In genomic region chr17:82890926-82891678, GRCh38 we compare ENCODE assay signal across 19 cellular contexts. TPM values are rescaled to one million over a fixed set of nuclear protein-coding genes. Genes with fewer than 3 reads are reported as not detected.
DNase-seq lines count a peak whose midpoint lies in the region; ATAC-seq and TF ChIP-seq lines count a peak whose summit lies in the region.
"Had no signal": no experiment of that assay in that cellular context is flagged by ENCODE, and none has a peak within 500 bp of the region (broad histone marks: within the 10 kb centered on the region; RNA-seq: fewer than 3 reads in every experiment).

No MANE protein-coding gene starts in this region.

- POLR2A ChIA-PET in naive thymus-derived CD8-positive, alpha-beta T cell (lab: Charles Lee): no interaction called here

- H3K4me1 Mint-ChIP-seq in naive thymus-derived CD8-positive, alpha-beta T cell: peaks cover 22 to 64% (median 42%) of the 10 kb centered on the region in 4 donors

- TF ChIP-seq CTCF in heart left ventricle (IDR thresholded peaks at IDR 0.05): no peak
- no peak for TF ChIP-seq CTCF in upper lobe of left lung (IDR thresholded peaks at IDR 0.05)

- peak overlapping the region; percentile 60 for H3K9ac ChIP-seq in adipocyte (ENCODE audit: low read length)

- no peak for TF ChIP-seq POLR2A in heart left ventricle (IDR thresholded peaks at IDR 0.05)
- no peak for TF ChIP-seq POLR2A in upper lobe of left lung (IDR thresholded peaks at IDR 0.05)

- ATAC-seq in heart left ventricle (peak in 1 of 4 donors; percentile 5), left ventricle myocardium superior (no peak), upper lobe of left lung (ENCODE audit: low FRiP score in 2 of 2) (no peak)
- no peak for ATAC-seq in naive thymus-derived CD8-positive, alpha-beta T cell

- intact Hi-C loops in heart left ventricle (cut with DNase I): no loop called here
- intact Hi-C loops in left ventricle myocardium superior (cut with micrococcal nuclease): no loop called here

- H3K27me3 ChIP-seq in heart left ventricle: no peaks in the 10 kb centered on the region
- H3K27me3 ChIP-seq in adipocyte (replicated peaks; ENCODE audit: control insufficient read depth, insufficient read depth, low read length): no peaks in the 10 kb centered on the region
- no peaks in the 10 kb centered on the region for H3K27me3 ChIP-seq in upper lobe of left lung
- H3K27me3 ChIP-seq: adrenal gland, testis had no signal

- DNase-seq in heart left ventricle (peak in 2 of 5 donors; percentile 25 to 55), left ventricle myocardium superior (no peak), adipocyte (ENCODE audit: low read depth) (no peak), upper lobe of left lung (peak in 1 of 2 donors; percentile 67), GM03348 (ENCODE audit: low spot score) (no peak), NOMO-1 treated with dmso at 0.1 percent for 144 hours (lab: John Stamatoyannopoulos, UW; ENCODE audit: unreplicated experiment) (no peak), activated gamma-delta T cell treated with Interleukin-2 at 50 U/mL for 16 hours (no peak)
- DNase-seq in naive thymus-derived CD8-positive, alpha-beta T cell: no peak
- DNase-seq: activated CD4-positive, alpha-beta T cell treated with anti-CD3 and anti-CD28 coated beads for 1 hour; adrenal gland; cerebellar nuclear complex; DMS53; midbrain; MM.1S; testis had no signal

- no peaks in the 10 kb centered on the region for H3K9me3 Mint-ChIP-seq in naive thymus-derived CD8-positive, alpha-beta T cell

- peak overlapping the region; percentile 39 to 92 (median 80) for H3K27ac Mint-ChIP-seq in naive thymus-derived CD8-positive, alpha-beta T cell

- peak overlapping the region in 5 of 10 donors; percentile 12 to 71 (median 41) for H3K4me3 Mint-ChIP-seq in naive thymus-derived CD8-positive, alpha-beta T cell

- peaks cover 2 to 62% (median 43%) of the 10 kb centered on the region in 12 donors for H3K4me1 ChIP-seq in heart left ventricle
- peaks cover 26% of the 10 kb centered on the region for H3K4me1 ChIP-seq in adipocyte (ENCODE audit: control insufficient read depth, insufficient read depth, low read length)
- H3K4me1 ChIP-seq in upper lobe of left lung: peaks cover 22 to 59% (median 42%) of the 10 kb centered on the region in 4 donors

- H3K27me3 Mint-ChIP-seq in naive thymus-derived CD8-positive, alpha-beta T cell: no peaks in the 10 kb centered on the region

- no peak for TF ChIP-seq EP300 in upper lobe of left lung (IDR thresholded peaks at IDR 0.05)

- H3K36me3 ChIP-seq in heart left ventricle: peaks cover 0 to 41% (median 5%) of the 10 kb centered on the region in 9 donors
- no peaks in the 10 kb centered on the region for H3K36me3 ChIP-seq in adipocyte (ENCODE audit: control insufficient read depth, insufficient read depth, low read length, severe bottlenecking)
- H3K36me3 ChIP-seq in upper lobe of left lung: peaks cover 0 to 26% (median 11%) of the 10 kb centered on the region in 4 donors

- peak overlapping the region in 1 of 12 donors; percentile 15 for H3K4me3 ChIP-seq in heart left ventricle
- H3K4me3 ChIP-seq in adipocyte (ENCODE audit: low read length): peak overlapping the region; percentile 35
- no peak overlapping the region for H3K4me3 ChIP-seq in upper lobe of left lung
- H3K4me3 ChIP-seq: adrenal gland, testis had no signal

- H3K27ac ChIP-seq in heart left ventricle (peak overlapping the region in 9 of 12 donors; percentile 11 to 66 (median 49)), upper lobe of left lung (peak overlapping the region; percentile 78 to 92 (median 81))
- H3K27ac ChIP-seq: adrenal gland, testis had no signal

- peaks cover 0 to 21% (median 7%) of the 10 kb centered on the region in 3 donors for H3K36me3 Mint-ChIP-seq in naive thymus-derived CD8-positive, alpha-beta T cell

- H3K9me3 ChIP-seq in heart left ventricle (no peaks in the 10 kb centered on the region), adipocyte (ENCODE audit: control insufficient read depth, low read length) (no peaks in the 10 kb centered on the region), upper lobe of left lung (no peaks in the 10 kb centered on the region)
- H3K9me3 ChIP-seq: adrenal gland, testis had no signal

- 77 to 88% (median 85%) methylated on average over 29 of the region's 29 CpGs for WGBS in heart left ventricle, 4 donors
- WGBS in upper lobe of left lung, 2 donors: 73 to 82% methylated on average over 26 to 27 of the region's 29 CpGs

RNA-seq across cellular contexts. Expression of gene ZNF750, which starts 51.3 kb away (rescaled TPM):
- total RNA-seq in heart left ventricle (under 1 TPM in 2 of 9 donors, not detected in 7; 0.31 to 0.38 TPM), left ventricle myocardium superior (0.15 TPM), upper lobe of left lung (10 to 100 TPM in 2 of 6 donors, 1 to 10 TPM in 4; 2.9 to 14.4 (median 6.9) TPM)
- under 1 TPM; 0.08 to 0.17 TPM for polyA plus RNA-seq in heart left ventricle
- total RNA-seq in naive thymus-derived CD8-positive, alpha-beta T cell: not detected
- polyA plus RNA-seq in naive thymus-derived CD8-positive, alpha-beta T cell: not detected
- total RNA-seq: frontal cortex; H4; posterior vena cava; T-helper 1 cell treated with Interleukin-12 subunit alpha and Interleukin-12 subunit beta and Interleukin-4 antibody, amounts not matched to agents 30 ng/mL and 1 ng/mL, for 36 hours had no signal
